23 cellular contexts compared by ENCODE assay signal in genomic region chr11:9697766-9698165, GRCh38.
"Had no signal": no experiment of that assay in that cellular context is flagged by ENCODE, and none has a peak within 500 bp of the region (broad histone marks: within the 10 kb centered on the region; RNA-seq: fewer than 3 reads in every experiment).

No MANE protein-coding gene starts in this region.

- H3K27ac ChIP-seq: body of pancreas, epithelial cell of prostate, gastroesophageal sphincter, heart left ventricle, neural progenitor cell, right lobe of liver, upper lobe of right lung, VCaP had no signal

- ATAC-seq: activated CD8-positive, alpha-beta T cell treated with anti-CD3 and anti-CD28 coated beads, Interleukin-2, amount 10 ng/mL, durations not matched to agents 7 days and 5 days; body of pancreas; gastroesophageal sphincter; heart left ventricle; left cardiac atrium; naive thymus-derived CD8-positive, alpha-beta T cell; right lobe of liver; upper lobe of right lung had no signal

- H3K4me3 ChIP-seq: body of pancreas, gastroesophageal sphincter, heart left ventricle, neural progenitor cell, right lobe of liver, thoracic aorta, upper lobe of right lung had no signal

- H3K4me1 ChIP-seq: right lobe of liver had no signal

- H3K36me3 ChIP-seq: right lobe of liver had no signal

- H2AFZ ChIP-seq: neural progenitor cell had no signal

- H3K4me2 ChIP-seq: neural progenitor cell had no signal

- H3K27me3 ChIP-seq: body of pancreas, gastroesophageal sphincter, heart left ventricle, neural progenitor cell, right lobe of liver, upper lobe of right lung had no signal

- DNase-seq: activated CD4-positive, alpha-beta T cell treated with anti-CD3 and anti-CD28 coated beads for 1 hour; activated CD4-positive, alpha-beta T cell treated with anti-CD3 and anti-CD28 coated beads, Interleukin-2, amount 50 U/mL, for 1 hour; activated CD8-positive, alpha-beta T cell treated with anti-CD3 and anti-CD28 coated beads, Interleukin-2, amount 10 ng/mL, durations not matched to agents 7 days and 5 days; activated gamma-delta T cell treated with Interleukin-2 at 50 U/mL for 16 hours; activated T-cell treated with anti-CD3 and anti-CD28 coated beads, Interleukin-2, amount 50 U/mL, for 1 hour; anterior cingulate cortex; body of pancreas; heart left ventricle; left cardiac atrium; mesendoderm; naive thymus-derived CD8-positive, alpha-beta T cell; posterior cingulate gyrus; right lobe of liver; small intestine; stimulated activated CD4-positive, alpha-beta T cell treated with anti-CD3 and anti-CD28 coated beads, Interleukin-15, amount 100 ng/mL, for 24 hours; stimulated activated naive CD4-positive, alpha-beta T cell; upper lobe of right lung had no signal

- H3K9ac ChIP-seq: neural progenitor cell had no signal

- H3K9me3 ChIP-seq: body of pancreas, gastroesophageal sphincter, right lobe of liver, thoracic aorta, upper lobe of right lung had no signal

- FAIRE-seq: islet of Langerhans, small intestine had no signal
